15 cellular contexts compared by ENCODE assay signal in genomic region chr3:194602580-194603300, GRCh38.
"Had no signal": no experiment of that assay in that cellular context is flagged by ENCODE, and none has a peak within 500 bp of the region (broad histone marks: within the 10 kb centered on the region; RNA-seq: fewer than 3 reads in every experiment).

No MANE protein-coding gene starts in this region.

- H3K27ac ChIP-seq: adrenal gland, foreskin keratinocyte, tibial artery had no signal

- H3K4me1 ChIP-seq: adrenal gland, foreskin keratinocyte, tibial artery had no signal

- DNase-seq: activated naive CD4-positive, alpha-beta T cell treated with anti-CD3 and anti-CD28 coated beads, Interleukin-2, amount 50 U/mL, for 16 hours; adrenal gland; dermis blood vessel endothelial cell; foreskin keratinocyte; mucosa of descending colon; SIG-M5; SW 1271; tibial artery had no signal

- ATAC-seq: activated CD4-positive, CD25-positive, alpha-beta regulatory T cell treated with anti-CD3 and anti-CD28 coated beads, Interleukin-2, amount 50 U/mL, for 24 hours; esophagus mucosa; foreskin keratinocyte; mucosa of descending colon; stimulated activated effector memory CD8-positive, alpha-beta T cell treated with anti-CD3 and anti-CD28 coated beads, Interleukin-12 subunit alpha, Interleukin-12 subunit beta, amount 100 ng/mL, for 72 hours had no signal

- H3K36me3 ChIP-seq: adrenal gland, tibial artery had no signal

- H3K27ac Mint-ChIP-seq: stimulated activated effector memory CD8-positive, alpha-beta T cell treated with anti-CD3 and anti-CD28 coated beads, Interleukin-12 subunit alpha, Interleukin-12 subunit beta, amount 100 ng/mL, for 72 hours; T-helper 2 cell treated with Interferon-gamma antibody and Interleukin-4, amounts not matched to agents 5 μg/mL and 100 μg/mL, for 36 hours had no signal

- H3K27me3 ChIP-seq: adrenal gland, foreskin keratinocyte, tibial artery had no signal

- H3K36me3 Mint-ChIP-seq: stimulated activated effector memory CD8-positive, alpha-beta T cell treated with anti-CD3 and anti-CD28 coated beads, Interleukin-12 subunit alpha, Interleukin-12 subunit beta, amount 100 ng/mL, for 72 hours had no signal

- H3K4me1 Mint-ChIP-seq: stimulated activated effector memory CD8-positive, alpha-beta T cell treated with anti-CD3 and anti-CD28 coated beads, Interleukin-12 subunit alpha, Interleukin-12 subunit beta, amount 100 ng/mL, for 72 hours had no signal

- H3K9me3 Mint-ChIP-seq: brain; stimulated activated effector memory CD8-positive, alpha-beta T cell treated with anti-CD3 and anti-CD28 coated beads, Interleukin-12 subunit alpha, Interleukin-12 subunit beta, amount 100 ng/mL, for 72 hours; T-helper 2 cell treated with Interferon-gamma antibody and Interleukin-4, amounts not matched to agents 5 μg/mL and 100 μg/mL, for 36 hours had no signal

- H3K9me3 ChIP-seq: adrenal gland, mucosa of descending colon, tibial artery had no signal

- H3K4me3 Mint-ChIP-seq: brain; stimulated activated effector memory CD8-positive, alpha-beta T cell treated with anti-CD3 and anti-CD28 coated beads, Interleukin-12 subunit alpha, Interleukin-12 subunit beta, amount 100 ng/mL, for 72 hours; T-helper 2 cell treated with Interferon-gamma antibody and Interleukin-4, amounts not matched to agents 5 μg/mL and 100 μg/mL, for 36 hours had no signal

- H3K4me3 ChIP-seq: adrenal gland, lung, mucosa of descending colon, smooth muscle cell, tibial artery had no signal

- H3K4me2 ChIP-seq: smooth muscle cell had no signal
